Comparison of ENCODE assay signal across 1 cellular context in genomic region chr12:104190641-104191176, GRCh38.
TF ChIP-seq lines count a peak whose summit lies in the region.

No MANE protein-coding gene starts in this region.

TF ChIP-seq in K562, 482 proteins besides CTCF, POLR2A, EP300 and RAD21 (continued from another document):
- TF ChIP-seq PHF20 (IDR thresholded peaks at IDR 0.05; ENCODE audit: partially characterized antibody), result peak; percentile 32
- no peak for TF ChIP-seq MYC (IDR thresholded peaks at IDR 0.05; ENCODE audit: low read depth, low read length)
- TF ChIP-seq MYC (CRISPR knock-in tag; IDR thresholded peaks at IDR 0.05; ENCODE audit: borderline replicate concordance, low read depth), result no peak
- peak; percentile 61 for TF ChIP-seq FOXM1 (IDR thresholded peaks at IDR 0.05; ENCODE audit: low read depth)
- no peak for TF ChIP-seq FOXM1 (CRISPR knock-in tag; IDR thresholded peaks at IDR 0.05; ENCODE audit: low read depth)
- no peak for TF ChIP-seq FOXA3 (CRISPR knock-in tag; conservative IDR thresholded peaks at IDR 0.05 in 1 of 2, IDR thresholded peaks at IDR 0.05 in 1 of 2)
- no peak for TF ChIP-seq ZNF174 (CRISPR knock-in tag; IDR thresholded peaks at IDR 0.05)
- TF ChIP-seq ADNP (tag; IDR thresholded peaks at IDR 0.05), result 0 out of 2 replicates have a peak, but pooled peaks have one; percentile 33
- peak; percentile 95 for TF ChIP-seq RBM25 (IDR thresholded peaks at IDR 0.05; ENCODE audit: low read depth, low read length, severe bottlenecking)
